ENCODE assay signal across 9 cellular contexts in genomic region chr15:72128360-72128759, GRCh38.
"Had no signal": no experiment of that assay in that cellular context is flagged by ENCODE, and none has a peak within 500 bp of the region (broad histone marks: within the 10 kb centered on the region; RNA-seq: fewer than 3 reads in every experiment).

No MANE protein-coding gene starts in this region.

- H2AFZ ChIP-seq: GM23338 had no signal

- FAIRE-seq: H1, H54, HTR-8/SVneo had no signal

- H3K27ac ChIP-seq: KMS-11 had no signal

- H3K9ac ChIP-seq: KMS-11 had no signal

- H3K27ac Mint-ChIP-seq: GM23338, H9, HFFc6 had no signal

- H3K4me2 ChIP-seq: GM23338, KMS-11 had no signal

- H3K9me3 Mint-ChIP-seq: GM23338, H9, HFFc6 had no signal

- ATAC-seq: GM23338 had no signal

- DNase-seq: H9, HCEC 1CT, HFFc6, KBM-7 had no signal

- H3K4me3 ChIP-seq: GM23338 had no signal

- H3K4me3 Mint-ChIP-seq: GM23338, H9, HFFc6 had no signal

- H3K4me1 Mint-ChIP-seq: GM23338, H9 had no signal
